28 cellular contexts compared by ENCODE assay signal in genomic region chr14:45939572-45939971, GRCh38.
DNase-seq lines count a peak whose midpoint lies in the region; ATAC-seq and TF ChIP-seq lines count a peak whose summit lies in the region.
"Had no signal": no experiment of that assay in that cellular context is flagged by ENCODE, and none has a peak within 500 bp of the region (broad histone marks: within the 10 kb centered on the region; RNA-seq: fewer than 3 reads in every experiment).

No MANE protein-coding gene starts in this region.

- TF ChIP-seq CTCF in neural cell (IDR thresholded peaks at IDR 0.05; ENCODE audit: poor library complexity, severe bottlenecking): no peak

- no peaks in the 10 kb centered on the region for H3K79me2 ChIP-seq in neural cell (replicated peaks; ENCODE audit: insufficient read depth, low read length)

- TF ChIP-seq EP300 in neural cell (conservative IDR thresholded peaks at IDR 0.05; ENCODE audit: poor library complexity, severe bottlenecking): peak; percentile 95

- no peak overlapping the region for H2AFZ ChIP-seq in neural cell (ENCODE audit: low read depth, low read length)

- H3K9me3 ChIP-seq in neural cell (ENCODE audit: low read length): no peaks in the 10 kb centered on the region
- H3K9me3 ChIP-seq: A549, BE2C, Caco-2 had no signal

- H3K9ac ChIP-seq in neural cell (ENCODE audit: low read length): no peak overlapping the region
- H3K9ac ChIP-seq: BLaER1; BLaER1 treated with 17β-estradiol and CSF1 and Interleukin-3, amounts not matched to agents 10 nM and 100 nM had no signal

- DNase-seq in putamen (ENCODE audit: low spot score) (peak; percentile 39), D341Med (ENCODE audit: low spot score) (no peak)
- DNase-seq: 8988T; ACHN; AML-193; BE2C; C1 segment of cervical spinal cord; Caco-2; Calu3; CD4-positive, alpha-beta memory T cell; CD4-positive, alpha-beta T cell; CD4-positive, CD25-positive, alpha-beta regulatory T cell; CD8-positive, alpha-beta memory T cell; CD8-positive, alpha-beta T cell; COR-L47; DMS 273 treated with DMSO at 0.1 percent for 48 hours; DMS153; DMS79; DMS79 treated with DMSO at 0.1 percent for 48 hours; DND-41; EL had no signal

- no peak overlapping the region for H3K27ac ChIP-seq in neural cell (ENCODE audit: low read length)
- H3K27ac ChIP-seq: 22Rv1; A549; BLaER1; BLaER1 treated with 17β-estradiol and CSF1 and Interleukin-3, amounts not matched to agents 10 nM and 100 nM; C4-2B had no signal

- no peak for TF ChIP-seq RAD21 in neural cell (conservative IDR thresholded peaks at IDR 0.05)

- H3F3A ChIP-seq in neural cell (ENCODE audit: insufficient read depth, low read length, poor library complexity, severe bottlenecking): no peaks in the 10 kb centered on the region

- H3K36me3 ChIP-seq in neural cell (ENCODE audit: insufficient read depth, low read length): no peaks in the 10 kb centered on the region
- H3K36me3 ChIP-seq: BE2C; BLaER1; BLaER1 treated with 17β-estradiol and CSF1 and Interleukin-3, amounts not matched to agents 10 nM and 100 nM had no signal

- no peak overlapping the region for H3K4me3 ChIP-seq in neural cell (ENCODE audit: low read length)
- H3K4me3 ChIP-seq: A549; BLaER1; BLaER1 treated with 17β-estradiol and CSF1 and Interleukin-3, amounts not matched to agents 10 nM and 100 nM had no signal

- no peaks in the 10 kb centered on the region for H4K20me1 ChIP-seq in neural cell (ENCODE audit: insufficient read depth)
- H4K20me1 ChIP-seq: BLaER1; BLaER1 treated with 17β-estradiol and CSF1 and Interleukin-3, amounts not matched to agents 10 nM and 100 nM had no signal

- no peaks in the 10 kb centered on the region for H3K27me3 ChIP-seq in neural cell (ENCODE audit: insufficient read depth, low read depth, low read length)
- H3K27me3 ChIP-seq: BE2C; BLaER1; BLaER1 treated with 17β-estradiol and CSF1 and Interleukin-3, amounts not matched to agents 10 nM and 100 nM had no signal

- no peak for ATAC-seq in GM21576 (IDR thresholded peaks at IDR 0.05; ENCODE audit: unreplicated experiment)
- ATAC-seq: A549; CD8-positive, alpha-beta T cell had no signal

- H3K9me2 ChIP-seq in neural cell (ENCODE audit: insufficient read depth, low read length): no peaks in the 10 kb centered on the region

- no peak overlapping the region for H3K4me2 ChIP-seq in neural cell (ENCODE audit: low read length)
- H3K4me2 ChIP-seq: A549; BLaER1; BLaER1 treated with 17β-estradiol and CSF1 and Interleukin-3, amounts not matched to agents 10 nM and 100 nM had no signal

TF ChIP-seq in neural cell, 6 proteins besides CTCF, POLR2A, EP300 and RAD21:
- no peak for TF ChIP-seq SMC3 (conservative IDR thresholded peaks at IDR 0.05; ENCODE audit: poor library complexity)
- no peak for TF ChIP-seq EZH2 (IDR thresholded peaks at IDR 0.05; ENCODE audit: borderline replicate concordance, insufficient read depth, low read length, poor library complexity, severe bottlenecking)
- TF ChIP-seq REST (IDR thresholded peaks at IDR 0.05; ENCODE audit: borderline replicate concordance): no peak
- TF ChIP-seq TAF1 (IDR thresholded peaks at IDR 0.05; ENCODE audit: low read depth): no peak
- peak; percentile 61 for TF ChIP-seq POLR2AphosphoS5 (IDR thresholded peaks at IDR 0.05)
